ENCODE assay signal across 1 cellular context in genomic region chr16:50151744-50152143, GRCh38.
TF ChIP-seq lines count a peak whose summit lies in the region.

No MANE protein-coding gene starts in this region.

TF ChIP-seq in GM12878, 131 proteins besides CTCF, POLR2A, EP300 and RAD21:
- TF ChIP-seq ZNF207 (IDR thresholded peaks at IDR 0.05; ENCODE audit: borderline replicate concordance), result no peak
- TF ChIP-seq SP1 (IDR thresholded peaks at IDR 0.05; ENCODE audit: low read depth, low read length), result no peak
- TF ChIP-seq NR2C1 (IDR thresholded peaks at IDR 0.05), result no peak
- TF ChIP-seq MTA3 (IDR thresholded peaks at IDR 0.05; ENCODE audit: borderline replicate concordance, low read length), result no peak
- TF ChIP-seq JUNB (IDR thresholded peaks at IDR 0.05), result no peak
- no peak for TF ChIP-seq BCL11A (IDR thresholded peaks at IDR 0.05; ENCODE audit: low read depth, low read length)
- TF ChIP-seq IRF3 (IDR thresholded peaks at IDR 0.05), result no peak
- no peak for TF ChIP-seq RAD51 (IDR thresholded peaks at IDR 0.05)
- no peak for TF ChIP-seq SUPT20H (IDR thresholded peaks at IDR 0.05; ENCODE audit: borderline replicate concordance, control insufficient read depth, low read depth, low read length)
